In the genomic region with DNA sequence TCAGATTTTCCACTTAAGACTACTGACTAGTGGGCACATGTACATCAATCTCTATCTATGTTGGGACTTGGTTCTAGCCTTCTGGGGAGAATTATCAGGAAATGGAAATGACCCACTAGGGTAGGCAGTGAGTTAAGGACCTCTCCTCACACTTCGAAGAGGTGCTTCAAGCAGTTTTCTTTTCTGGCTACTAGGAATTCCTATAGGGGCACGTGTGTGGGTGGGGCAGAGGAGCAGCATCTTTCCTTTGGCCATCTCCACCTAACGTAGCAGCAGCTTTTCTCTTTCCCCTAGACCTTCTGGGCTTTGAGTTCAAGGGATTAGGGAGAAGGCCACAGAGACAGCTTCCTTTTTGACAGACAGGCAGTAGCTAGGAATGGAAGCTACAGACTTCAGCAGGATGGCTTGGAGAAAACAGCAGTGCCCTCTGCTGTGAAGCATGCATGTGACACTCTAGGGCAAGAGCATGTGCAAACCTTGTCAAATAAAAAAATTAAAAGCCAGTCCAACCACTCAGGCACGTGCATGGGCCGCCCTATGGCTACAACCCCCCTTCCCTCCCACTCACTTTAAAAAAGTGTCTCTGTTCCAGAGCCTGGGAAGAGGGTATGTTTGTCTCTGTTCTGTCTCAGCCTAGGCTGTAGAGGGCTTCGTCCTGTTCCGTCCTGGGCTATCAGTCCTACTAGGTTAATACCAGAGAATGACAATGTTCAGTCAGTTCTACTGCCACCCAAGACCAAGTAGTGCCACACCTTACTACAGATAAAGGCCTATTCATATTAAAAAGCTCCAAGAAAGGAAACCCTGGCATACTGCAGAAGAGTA, we compare ENCODE assay signal across 1 cellular context.
A peak's percentile ranks its signal among the peaks of the same experiment; 100 is the strongest.
TF ChIP-seq lines count a peak whose summit lies in the region.

No MANE protein-coding gene starts in this region.

TF ChIP-seq in IMR-90, 13 proteins besides CTCF, POLR2A, EP300 and RAD21:
- TF ChIP-seq, protein P1, sequence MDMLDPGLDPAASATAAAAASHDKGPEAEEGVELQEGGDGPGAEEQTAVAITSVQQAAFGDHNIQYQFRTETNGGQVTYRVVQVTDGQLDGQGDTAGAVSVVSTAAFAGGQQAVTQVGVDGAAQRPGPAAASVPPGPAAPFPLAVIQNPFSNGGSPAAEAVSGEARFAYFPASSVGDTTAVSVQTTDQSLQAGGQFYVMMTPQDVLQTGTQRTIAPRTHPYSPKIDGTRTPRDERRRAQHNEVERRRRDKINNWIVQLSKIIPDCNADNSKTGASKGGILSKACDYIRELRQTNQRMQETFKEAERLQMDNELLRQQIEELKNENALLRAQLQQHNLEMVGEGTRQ (IDR thresholded peaks at IDR 0.05; ENCODE audit: low read depth, low read length), result no peak; the same call in 1 of the 2 replicates
- no peak for TF ChIP-seq MAZ (IDR thresholded peaks at IDR 0.05; ENCODE audit: borderline replicate concordance, low read depth, low read length)
- no peak for TF ChIP-seq MAFK (IDR thresholded peaks at IDR 0.05; ENCODE audit: low read depth, low read length)
- TF ChIP-seq, protein P2, sequence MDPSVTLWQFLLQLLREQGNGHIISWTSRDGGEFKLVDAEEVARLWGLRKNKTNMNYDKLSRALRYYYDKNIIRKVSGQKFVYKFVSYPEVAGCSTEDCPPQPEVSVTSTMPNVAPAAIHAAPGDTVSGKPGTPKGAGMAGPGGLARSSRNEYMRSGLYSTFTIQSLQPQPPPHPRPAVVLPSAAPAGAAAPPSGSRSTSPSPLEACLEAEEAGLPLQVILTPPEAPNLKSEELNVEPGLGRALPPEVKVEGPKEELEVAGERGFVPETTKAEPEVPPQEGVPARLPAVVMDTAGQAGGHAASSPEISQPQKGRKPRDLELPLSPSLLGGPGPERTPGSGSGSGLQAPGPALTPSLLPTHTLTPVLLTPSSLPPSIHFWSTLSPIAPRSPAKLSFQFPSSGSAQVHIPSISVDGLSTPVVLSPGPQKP (IDR thresholded peaks at IDR 0.05; ENCODE audit: borderline replicate concordance, low read depth, low read length), result no peak
- TF ChIP-seq NFE2L2 (IDR thresholded peaks at IDR 0.05; ENCODE audit: low read depth, low read length), result no peak
- no peak for TF ChIP-seq RFX5 (IDR thresholded peaks at IDR 0.05; ENCODE audit: low read depth, low read length)
- TF ChIP-seq BHLHE40 (IDR thresholded peaks at IDR 0.05; ENCODE audit: low read depth, low read length), result peak; percentile 91
- peak; percentile 62 for TF ChIP-seq SMC3 (IDR thresholded peaks at IDR 0.05; ENCODE audit: low read depth, low read length)
- TF ChIP-seq FOS (IDR thresholded peaks at IDR 0.05; ENCODE audit: low read depth, low read length), result no peak
- TF ChIP-seq CEBPB (IDR thresholded peaks at IDR 0.05; ENCODE audit: low read depth, low read length), result no peak
- TF ChIP-seq CHD1 (IDR thresholded peaks at IDR 0.05; ENCODE audit: low read depth, low read length), result no peak
- TF ChIP-seq MXI1 (IDR thresholded peaks at IDR 0.05; ENCODE audit: borderline replicate concordance, low read depth, low read length), result no peak
TF ChIP-seq in IMR-90: peak in this region for 2.
